1 cellular context compared by ENCODE assay signal in the genomic region with DNA sequence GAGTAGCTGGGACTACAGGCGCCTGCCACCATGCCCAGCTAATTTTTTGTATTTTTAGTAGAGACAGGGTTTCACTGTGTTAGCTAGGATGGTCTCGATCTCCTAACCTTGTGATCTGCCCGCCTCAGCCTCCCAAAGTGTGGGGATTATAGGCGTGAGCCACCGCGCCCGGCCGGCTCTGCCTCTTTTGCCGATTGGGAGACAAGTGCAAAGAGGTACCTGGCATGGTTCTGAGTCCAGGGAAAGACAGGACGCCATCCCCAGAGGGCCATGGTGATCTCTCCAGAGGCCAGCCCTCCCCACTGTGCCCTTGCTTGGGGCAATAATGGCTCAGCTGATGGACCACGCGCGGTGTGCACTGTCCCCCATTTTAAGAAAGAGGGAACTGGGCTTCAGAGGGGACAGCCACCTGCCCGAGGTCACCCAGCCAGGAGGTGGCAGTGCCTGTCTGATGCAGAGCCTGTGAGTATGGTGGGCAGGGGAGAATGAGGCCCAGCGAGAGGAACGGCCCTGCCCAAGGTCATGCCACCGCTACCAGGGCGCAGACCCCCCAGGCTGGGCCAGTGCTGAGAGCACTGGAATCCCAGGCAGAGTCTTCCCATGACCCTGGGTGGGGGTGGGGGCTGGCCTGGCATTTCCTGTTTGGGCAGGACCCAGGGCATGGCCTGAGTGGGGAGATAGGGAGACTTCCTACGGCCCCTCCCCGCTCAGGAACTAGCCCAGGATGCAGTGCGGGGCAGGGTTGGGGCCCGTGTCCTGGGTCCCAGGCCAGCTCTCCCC.
TF ChIP-seq lines count a peak whose summit lies in the region.

No MANE protein-coding gene starts in this region.

TF ChIP-seq in HepG2, 621 proteins besides CTCF, POLR2A, EP300 and RAD21 (continued from another document and continues in another):
- TF ChIP-seq, protein P1, sequence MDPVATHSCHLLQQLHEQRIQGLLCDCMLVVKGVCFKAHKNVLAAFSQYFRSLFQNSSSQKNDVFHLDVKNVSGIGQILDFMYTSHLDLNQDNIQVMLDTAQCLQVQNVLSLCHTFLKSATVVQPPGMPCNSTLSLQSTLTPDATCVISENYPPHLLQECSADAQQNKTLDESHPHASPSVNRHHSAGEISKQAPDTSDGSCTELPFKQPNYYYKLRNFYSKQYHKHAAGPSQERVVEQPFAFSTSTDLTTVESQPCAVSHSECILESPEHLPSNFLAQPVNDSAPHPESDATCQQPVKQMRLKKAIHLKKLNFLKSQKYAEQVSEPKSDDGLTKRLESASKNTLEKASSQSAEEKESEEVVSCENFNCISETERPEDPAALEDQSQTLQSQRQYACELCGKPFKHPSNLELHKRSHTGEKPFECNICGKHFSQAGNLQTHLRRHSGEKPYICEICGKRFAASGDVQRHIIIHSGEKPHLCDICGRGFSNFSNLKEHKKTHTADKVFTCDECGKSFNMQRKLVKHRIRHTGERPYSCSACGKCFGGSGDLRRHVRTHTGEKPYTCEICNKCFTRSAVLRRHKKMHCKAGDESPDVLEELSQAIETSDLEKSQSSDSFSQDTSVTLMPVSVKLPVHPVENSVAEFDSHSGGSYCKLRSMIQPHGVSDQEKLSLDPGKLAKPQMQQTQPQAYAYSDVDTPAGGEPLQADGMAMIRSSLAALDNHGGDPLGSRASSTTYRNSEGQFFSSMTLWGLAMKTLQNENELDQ (CRISPR knock-in tag; IDR thresholded peaks at IDR 0.05; ENCODE audit: borderline replicate concordance): no peak
- no peak for TF ChIP-seq GTF2F1 (IDR thresholded peaks at IDR 0.05; ENCODE audit: low read length)
- no peak for TF ChIP-seq ZZZ3 (CRISPR knock-in tag; IDR thresholded peaks at IDR 0.05; ENCODE audit: borderline replicate concordance)
- no peak for TF ChIP-seq AGO1 (IDR thresholded peaks at IDR 0.05; ENCODE audit: low read depth, low read length, poor library complexity, severe bottlenecking)
- TF ChIP-seq GABPA (IDR thresholded peaks at IDR 0.05; ENCODE audit: low read depth, low read length): no peak
- TF ChIP-seq GABPA (CRISPR knock-in tag; IDR thresholded peaks at IDR 0.05; ENCODE audit: low read depth): peak; percentile 65
- TF ChIP-seq, protein P2, sequence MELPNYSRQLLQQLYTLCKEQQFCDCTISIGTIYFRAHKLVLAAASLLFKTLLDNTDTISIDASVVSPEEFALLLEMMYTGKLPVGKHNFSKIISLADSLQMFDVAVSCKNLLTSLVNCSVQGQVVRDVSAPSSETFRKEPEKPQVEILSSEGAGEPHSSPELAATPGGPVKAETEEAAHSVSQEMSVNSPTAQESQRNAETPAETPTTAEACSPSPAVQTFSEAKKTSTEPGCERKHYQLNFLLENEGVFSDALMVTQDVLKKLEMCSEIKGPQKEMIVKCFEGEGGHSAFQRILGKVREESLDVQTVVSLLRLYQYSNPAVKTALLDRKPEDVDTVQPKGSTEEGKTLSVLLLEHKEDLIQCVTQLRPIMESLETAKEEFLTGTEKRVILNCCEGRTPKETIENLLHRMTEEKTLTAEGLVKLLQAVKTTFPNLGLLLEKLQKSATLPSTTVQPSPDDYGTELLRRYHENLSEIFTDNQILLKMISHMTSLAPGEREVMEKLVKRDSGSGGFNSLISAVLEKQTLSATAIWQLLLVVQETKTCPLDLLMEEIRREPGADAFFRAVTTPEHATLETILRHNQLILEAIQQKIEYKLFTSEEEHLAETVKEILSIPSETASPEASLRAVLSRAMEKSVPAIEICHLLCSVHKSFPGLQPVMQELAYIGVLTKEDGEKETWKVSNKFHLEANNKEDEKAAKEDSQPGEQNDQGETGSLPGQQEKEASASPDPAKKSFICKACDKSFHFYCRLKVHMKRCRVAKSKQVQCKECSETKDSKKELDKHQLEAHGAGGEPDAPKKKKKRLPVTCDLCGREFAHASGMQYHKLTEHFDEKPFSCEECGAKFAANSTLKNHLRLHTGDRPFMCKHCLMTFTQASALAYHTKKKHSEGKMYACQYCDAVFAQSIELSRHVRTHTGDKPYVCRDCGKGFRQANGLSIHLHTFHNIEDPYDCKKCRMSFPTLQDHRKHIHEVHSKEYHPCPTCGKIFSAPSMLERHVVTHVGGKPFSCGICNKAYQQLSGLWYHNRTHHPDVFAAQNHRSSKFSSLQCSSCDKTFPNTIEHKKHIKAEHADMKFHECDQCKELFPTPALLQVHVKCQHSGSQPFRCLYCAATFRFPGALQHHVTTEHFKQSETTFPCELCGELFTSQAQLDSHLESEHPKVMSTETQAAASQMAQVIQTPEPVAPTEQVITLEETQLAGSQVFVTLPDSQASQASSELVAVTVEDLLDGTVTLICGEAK (IDR thresholded peaks at IDR 0.05): no peak
- TF ChIP-seq, protein P2 (CRISPR knock-in tag; IDR thresholded peaks at IDR 0.05): no peak
- TF ChIP-seq SAP130 (CRISPR knock-in tag; IDR thresholded peaks at IDR 0.05; ENCODE audit: low read depth): peak; percentile 49
- TF ChIP-seq SNRNP70 (IDR thresholded peaks at IDR 0.05; ENCODE audit: low read depth, low read length): no peak
- 0 out of 2 replicates have a peak, but pooled peaks have one; percentile 9 for TF ChIP-seq RARA (CRISPR knock-in tag; IDR thresholded peaks at IDR 0.05)
- TF ChIP-seq, protein P3, sequence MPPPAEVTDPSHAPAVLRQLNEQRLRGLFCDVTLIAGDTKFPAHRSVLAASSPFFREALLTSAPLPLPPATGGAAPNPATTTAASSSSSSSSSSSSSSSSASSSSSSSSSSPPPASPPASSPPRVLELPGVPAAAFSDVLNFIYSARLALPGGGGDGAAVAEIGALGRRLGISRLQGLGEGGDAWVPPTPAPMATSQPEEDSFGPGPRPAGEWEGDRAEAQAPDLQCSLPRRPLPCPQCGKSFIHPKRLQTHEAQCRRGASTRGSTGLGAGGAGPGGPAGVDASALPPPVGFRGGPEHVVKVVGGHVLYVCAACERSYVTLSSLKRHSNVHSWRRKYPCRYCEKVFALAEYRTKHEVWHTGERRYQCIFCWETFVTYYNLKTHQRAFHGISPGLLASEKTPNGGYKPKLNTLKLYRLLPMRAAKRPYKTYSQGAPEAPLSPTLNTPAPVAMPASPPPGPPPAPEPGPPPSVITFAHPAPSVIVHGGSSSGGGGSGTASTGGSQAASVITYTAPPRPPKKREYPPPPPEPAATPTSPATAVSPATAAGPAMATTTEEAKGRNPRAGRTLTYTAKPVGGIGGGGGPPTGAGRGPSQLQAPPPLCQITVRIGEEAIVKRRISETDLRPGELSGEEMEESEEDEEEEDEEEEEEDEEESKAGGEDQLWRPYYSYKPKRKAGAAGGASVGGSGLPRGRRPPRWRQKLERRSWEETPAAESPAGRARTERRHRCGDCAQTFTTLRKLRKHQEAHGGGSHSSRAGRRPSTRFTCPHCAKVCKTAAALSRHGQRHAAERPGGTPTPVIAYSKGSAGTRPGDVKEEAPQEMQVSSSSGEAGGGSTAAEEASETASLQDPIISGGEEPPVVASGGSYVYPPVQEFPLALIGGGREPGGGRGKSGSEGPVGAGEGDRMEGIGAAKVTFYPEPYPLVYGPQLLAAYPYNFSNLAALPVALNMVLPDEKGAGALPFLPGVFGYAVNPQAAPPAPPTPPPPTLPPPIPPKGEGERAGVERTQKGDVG (CRISPR knock-in tag; IDR thresholded peaks at IDR 0.05; ENCODE audit: borderline replicate concordance): peak; percentile 34; the same call in 1 of the 2 replicates
- TF ChIP-seq, protein P4, sequence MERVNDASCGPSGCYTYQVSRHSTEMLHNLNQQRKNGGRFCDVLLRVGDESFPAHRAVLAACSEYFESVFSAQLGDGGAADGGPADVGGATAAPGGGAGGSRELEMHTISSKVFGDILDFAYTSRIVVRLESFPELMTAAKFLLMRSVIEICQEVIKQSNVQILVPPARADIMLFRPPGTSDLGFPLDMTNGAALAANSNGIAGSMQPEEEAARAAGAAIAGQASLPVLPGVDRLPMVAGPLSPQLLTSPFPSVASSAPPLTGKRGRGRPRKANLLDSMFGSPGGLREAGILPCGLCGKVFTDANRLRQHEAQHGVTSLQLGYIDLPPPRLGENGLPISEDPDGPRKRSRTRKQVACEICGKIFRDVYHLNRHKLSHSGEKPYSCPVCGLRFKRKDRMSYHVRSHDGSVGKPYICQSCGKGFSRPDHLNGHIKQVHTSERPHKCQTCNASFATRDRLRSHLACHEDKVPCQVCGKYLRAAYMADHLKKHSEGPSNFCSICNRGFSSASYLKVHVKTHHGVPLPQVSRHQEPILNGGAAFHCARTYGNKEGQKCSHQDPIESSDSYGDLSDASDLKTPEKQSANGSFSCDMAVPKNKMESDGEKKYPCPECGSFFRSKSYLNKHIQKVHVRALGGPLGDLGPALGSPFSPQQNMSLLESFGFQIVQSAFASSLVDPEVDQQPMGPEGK (CRISPR knock-in tag; IDR thresholded peaks at IDR 0.05): peak; percentile 79
- 0 out of 2 replicates have a peak, but pooled peaks have one; percentile 3 for TF ChIP-seq ZNF556 (CRISPR knock-in tag; IDR thresholded peaks at IDR 0.05; ENCODE audit: borderline replicate concordance)
- TF ChIP-seq, protein P5, sequence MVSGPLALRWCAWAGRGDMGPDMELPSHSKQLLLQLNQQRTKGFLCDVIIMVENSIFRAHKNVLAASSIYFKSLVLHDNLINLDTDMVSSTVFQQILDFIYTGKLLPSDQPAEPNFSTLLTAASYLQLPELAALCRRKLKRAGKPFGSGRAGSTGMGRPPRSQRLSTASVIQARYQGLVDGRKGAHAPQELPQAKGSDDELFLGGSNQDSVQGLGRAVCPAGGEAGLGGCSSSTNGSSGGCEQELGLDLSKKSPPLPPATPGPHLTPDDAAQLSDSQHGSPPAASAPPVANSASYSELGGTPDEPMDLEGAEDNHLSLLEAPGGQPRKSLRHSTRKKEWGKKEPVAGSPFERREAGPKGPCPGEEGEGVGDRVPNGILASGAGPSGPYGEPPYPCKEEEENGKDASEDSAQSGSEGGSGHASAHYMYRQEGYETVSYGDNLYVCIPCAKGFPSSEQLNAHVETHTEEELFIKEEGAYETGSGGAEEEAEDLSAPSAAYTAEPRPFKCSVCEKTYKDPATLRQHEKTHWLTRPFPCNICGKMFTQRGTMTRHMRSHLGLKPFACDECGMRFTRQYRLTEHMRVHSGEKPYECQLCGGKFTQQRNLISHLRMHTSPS (CRISPR knock-in tag; IDR thresholded peaks at IDR 0.05; ENCODE audit: low read depth): peak; percentile 95
- TF ChIP-seq ZNF234 (CRISPR knock-in tag; conservative IDR thresholded peaks at IDR 0.05): no peak
- no peak for TF ChIP-seq RBM39 (IDR thresholded peaks at IDR 0.05; ENCODE audit: low read depth, low read length, poor library complexity, severe bottlenecking)
- peak; percentile 39; the same call in 1 of the 2 replicates for TF ChIP-seq ZFX (CRISPR knock-in tag; IDR thresholded peaks at IDR 0.05; ENCODE audit: low read depth)
- no peak for TF ChIP-seq MXD4 (CRISPR knock-in tag; IDR thresholded peaks at IDR 0.05)
- TF ChIP-seq, protein P6, sequence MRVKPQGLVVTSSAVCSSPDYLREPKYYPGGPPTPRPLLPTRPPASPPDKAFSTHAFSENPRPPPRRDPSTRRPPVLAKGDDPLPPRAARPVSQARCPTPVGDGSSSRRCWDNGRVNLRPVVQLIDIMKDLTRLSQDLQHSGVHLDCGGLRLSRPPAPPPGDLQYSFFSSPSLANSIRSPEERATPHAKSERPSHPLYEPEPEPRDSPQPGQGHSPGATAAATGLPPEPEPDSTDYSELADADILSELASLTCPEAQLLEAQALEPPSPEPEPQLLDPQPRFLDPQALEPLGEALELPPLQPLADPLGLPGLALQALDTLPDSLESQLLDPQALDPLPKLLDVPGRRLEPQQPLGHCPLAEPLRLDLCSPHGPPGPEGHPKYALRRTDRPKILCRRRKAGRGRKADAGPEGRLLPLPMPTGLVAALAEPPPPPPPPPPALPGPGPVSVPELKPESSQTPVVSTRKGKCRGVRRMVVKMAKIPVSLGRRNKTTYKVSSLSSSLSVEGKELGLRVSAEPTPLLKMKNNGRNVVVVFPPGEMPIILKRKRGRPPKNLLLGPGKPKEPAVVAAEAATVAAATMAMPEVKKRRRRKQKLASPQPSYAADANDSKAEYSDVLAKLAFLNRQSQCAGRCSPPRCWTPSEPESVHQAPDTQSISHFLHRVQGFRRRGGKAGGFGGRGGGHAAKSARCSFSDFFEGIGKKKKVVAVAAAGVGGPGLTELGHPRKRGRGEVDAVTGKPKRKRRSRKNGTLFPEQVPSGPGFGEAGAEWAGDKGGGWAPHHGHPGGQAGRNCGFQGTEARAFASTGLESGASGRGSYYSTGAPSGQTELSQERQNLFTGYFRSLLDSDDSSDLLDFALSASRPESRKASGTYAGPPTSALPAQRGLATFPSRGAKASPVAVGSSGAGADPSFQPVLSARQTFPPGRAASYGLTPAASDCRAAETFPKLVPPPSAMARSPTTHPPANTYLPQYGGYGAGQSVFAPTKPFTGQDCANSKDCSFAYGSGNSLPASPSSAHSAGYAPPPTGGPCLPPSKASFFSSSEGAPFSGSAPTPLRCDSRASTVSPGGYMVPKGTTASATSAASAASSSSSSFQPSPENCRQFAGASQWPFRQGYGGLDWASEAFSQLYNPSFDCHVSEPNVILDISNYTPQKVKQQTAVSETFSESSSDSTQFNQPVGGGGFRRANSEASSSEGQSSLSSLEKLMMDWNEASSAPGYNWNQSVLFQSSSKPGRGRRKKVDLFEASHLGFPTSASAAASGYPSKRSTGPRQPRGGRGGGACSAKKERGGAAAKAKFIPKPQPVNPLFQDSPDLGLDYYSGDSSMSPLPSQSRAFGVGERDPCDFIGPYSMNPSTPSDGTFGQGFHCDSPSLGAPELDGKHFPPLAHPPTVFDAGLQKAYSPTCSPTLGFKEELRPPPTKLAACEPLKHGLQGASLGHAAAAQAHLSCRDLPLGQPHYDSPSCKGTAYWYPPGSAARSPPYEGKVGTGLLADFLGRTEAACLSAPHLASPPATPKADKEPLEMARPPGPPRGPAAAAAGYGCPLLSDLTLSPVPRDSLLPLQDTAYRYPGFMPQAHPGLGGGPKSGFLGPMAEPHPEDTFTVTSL (CRISPR knock-in tag; IDR thresholded peaks at IDR 0.05; ENCODE audit: borderline replicate concordance): peak; percentile 19; the same call in 1 of the 2 replicates
- TF ChIP-seq RFXAP (CRISPR knock-in tag; IDR thresholded peaks at IDR 0.05; ENCODE audit: borderline replicate concordance): no peak
- TF ChIP-seq ZNF256 (CRISPR knock-in tag; conservative IDR thresholded peaks at IDR 0.05): no peak
- TF ChIP-seq U2AF1 (optimal IDR thresholded peaks at IDR 0.05; ENCODE audit: low read depth, low read length): no peak
